Comparison of ENCODE assay signal across 17 cellular contexts in the genomic region with DNA sequence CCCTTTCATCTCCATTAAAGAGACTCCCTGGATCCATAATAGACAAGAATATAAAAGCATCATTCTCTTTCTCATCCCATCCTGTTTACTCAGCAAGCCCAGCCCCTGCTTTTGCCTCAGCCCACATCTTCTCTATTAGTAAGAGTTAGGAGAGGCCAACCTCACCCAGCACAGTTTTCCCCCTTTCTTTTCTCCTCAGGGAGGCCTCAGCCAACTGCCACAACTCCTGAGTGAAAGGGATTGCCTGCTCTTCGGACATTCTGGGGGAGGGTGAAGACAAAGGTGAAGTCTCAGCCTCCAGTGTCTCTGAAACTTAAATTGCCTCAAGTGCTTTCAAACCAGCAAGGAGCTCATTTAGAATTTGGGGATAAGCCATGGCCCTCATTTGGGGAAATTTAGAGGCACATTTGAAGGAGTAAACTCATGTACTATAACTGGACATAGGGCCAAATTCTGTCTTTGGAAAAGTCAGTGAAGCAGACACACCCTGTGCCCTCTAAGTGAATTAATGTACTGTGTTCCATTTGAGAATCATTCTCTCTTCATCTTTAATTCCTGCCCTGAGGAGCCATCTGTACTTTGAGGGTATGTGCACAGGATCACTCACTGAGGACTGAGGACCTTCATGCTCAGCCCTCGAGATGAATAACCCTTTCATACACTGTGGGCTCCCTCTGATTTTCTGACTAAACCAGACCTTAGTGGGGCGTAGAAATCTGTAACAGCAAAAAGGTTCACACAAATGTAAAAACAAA.
"Had no signal": no experiment of that assay in that cellular context is flagged by ENCODE, and none has a peak within 500 bp of the region (broad histone marks: within the 10 kb centered on the region; RNA-seq: fewer than 3 reads in every experiment).

No MANE protein-coding gene starts in this region.

- H3K27me3 ChIP-seq: right atrium auricular region, tibial artery, vagina had no signal

- H3K9me3 Mint-ChIP-seq: activated naive CD4-positive, alpha-beta T cell treated with anti-CD3 and anti-CD28 coated beads, Interleukin-2, amount 50 U/mL, for 24 hours; activated T-cell treated with anti-CD3 and anti-CD28 coated beads, Interleukin-2, amount 50 U/mL, for 24 hours; central memory CD8-positive, alpha-beta T cell had no signal

- H3K4me1 ChIP-seq: lower lobe of right lung, right atrium auricular region had no signal

- H3K9me3 ChIP-seq: lower lobe of right lung, right atrium auricular region, tibial artery, vagina had no signal

- H3K27ac ChIP-seq: lower lobe of right lung, right atrium auricular region, tibial artery, vagina had no signal

- H3K27me3 Mint-ChIP-seq: activated CD8-positive, alpha-beta memory T cell treated with anti-CD3 and anti-CD28 coated beads, Interleukin-2, amount 10 ng/mL, durations not matched to agents 7 days and 5 days; activated naive CD4-positive, alpha-beta T cell treated with anti-CD3 and anti-CD28 coated beads, Interleukin-2, amount 50 U/mL, for 24 hours; activated T-cell treated with anti-CD3 and anti-CD28 coated beads, Interleukin-2, amount 50 U/mL, for 24 hours; central memory CD8-positive, alpha-beta T cell had no signal

- H3K36me3 Mint-ChIP-seq: activated CD8-positive, alpha-beta memory T cell treated with anti-CD3 and anti-CD28 coated beads, Interleukin-2, amount 10 ng/mL, durations not matched to agents 7 days and 5 days; activated naive CD4-positive, alpha-beta T cell treated with anti-CD3 and anti-CD28 coated beads, Interleukin-2, amount 50 U/mL, for 24 hours had no signal

- FAIRE-seq: small intestine had no signal

- H3K27ac Mint-ChIP-seq: activated CD8-positive, alpha-beta memory T cell treated with anti-CD3 and anti-CD28 coated beads, Interleukin-2, amount 10 ng/mL, durations not matched to agents 7 days and 5 days; activated naive CD4-positive, alpha-beta T cell treated with anti-CD3 and anti-CD28 coated beads, Interleukin-2, amount 50 U/mL, for 24 hours; activated T-cell treated with anti-CD3 and anti-CD28 coated beads, Interleukin-2, amount 50 U/mL, for 24 hours had no signal

- DNase-seq: activated CD4-positive, alpha-beta T cell treated with anti-CD3 and anti-CD28 coated beads for 1 hour; activated CD4-positive, alpha-beta T cell treated with anti-CD3 and anti-CD28 coated beads, Interleukin-2, amount 50 U/mL, for 48 hours; activated CD8-positive, alpha-beta memory T cell treated with anti-CD3 and anti-CD28 coated beads, Interleukin-2, amount 10 ng/mL, durations not matched to agents 7 days and 5 days; activated effector memory CD4-positive, alpha-beta T cell treated with Interleukin-2 at 50 U/mL for 16 hours; activated T-cell treated with anti-CD3 and anti-CD28 coated beads, Interleukin-2, amount 50 U/mL, for 24 hours; erythroblast; glutamatergic neuron; left cardiac atrium; lower lobe of right lung; midbrain; nucleus accumbens; small intestine; tibial artery had no signal

- H3K4me1 Mint-ChIP-seq: activated CD8-positive, alpha-beta memory T cell treated with anti-CD3 and anti-CD28 coated beads, Interleukin-2, amount 10 ng/mL, durations not matched to agents 7 days and 5 days; activated naive CD4-positive, alpha-beta T cell treated with anti-CD3 and anti-CD28 coated beads, Interleukin-2, amount 50 U/mL, for 24 hours; central memory CD8-positive, alpha-beta T cell had no signal

- H3K4me3 Mint-ChIP-seq: activated CD8-positive, alpha-beta memory T cell treated with anti-CD3 and anti-CD28 coated beads, Interleukin-2, amount 10 ng/mL, durations not matched to agents 7 days and 5 days; activated naive CD4-positive, alpha-beta T cell treated with anti-CD3 and anti-CD28 coated beads, Interleukin-2, amount 50 U/mL, for 24 hours; activated T-cell treated with anti-CD3 and anti-CD28 coated beads, Interleukin-2, amount 50 U/mL, for 24 hours; central memory CD8-positive, alpha-beta T cell had no signal

- H3K36me3 ChIP-seq: lower lobe of right lung, right atrium auricular region, tibial artery, vagina had no signal

- H3K4me3 ChIP-seq: lower lobe of right lung, right atrium auricular region, tibial artery, vagina had no signal
